ENCODE assay signal across 8 cellular contexts in genomic region chr2:106638043-106638442, GRCh38.
DNase-seq lines count a peak whose midpoint lies in the region; ATAC-seq lines count a peak whose summit lies in the region.

No MANE protein-coding gene starts in this region.

- H4K8ac ChIP-seq in mesendoderm (ENCODE audit: low read depth, low read length) = no peak overlapping the region

- no peak overlapping the region for H3K23ac ChIP-seq in mesendoderm (ENCODE audit: low read length)

- H3K4ac ChIP-seq in mesendoderm (ENCODE audit: low read depth, low read length) = no peak overlapping the region

- no peaks in the 10 kb centered on the region for H3K79me2 ChIP-seq in mesendoderm (ENCODE audit: control insufficient read depth, insufficient read depth, low read length)

- no peak overlapping the region for H3K4me3 ChIP-seq in mesendoderm (ENCODE audit: low read length)

- H3K18ac ChIP-seq in mesendoderm (ENCODE audit: low read length) = no peak overlapping the region

- no peak overlapping the region for H3K56ac ChIP-seq in mesendoderm (ENCODE audit: low read length)

- DNase-seq in DMS153 treated with DMSO at 0.1 percent for 48 hours (lab: John Stamatoyannopoulos, UW; ENCODE audit: unreplicated experiment) = peak; percentile 51
- peak; percentile 0 for DNase-seq in M059J (ENCODE audit: low read depth)
- DNase-seq in astrocyte of the hippocampus (ENCODE audit: low read depth, low spot score) = peak; percentile 33
- DNase-seq in mesendoderm = peak; percentile 16
- no peak for DNase-seq in D341Med (ENCODE audit: low spot score)
- DNase-seq in mucosa of gallbladder (ENCODE audit: low spot score) = no peak

- H3K27ac ChIP-seq in mesendoderm (ENCODE audit: low read depth, low read length) = no peak overlapping the region

- WGBS in mesendoderm (ENCODE audit: extremely low coverage, insufficient coverage, low lambda C conversion rate) = no CpG with 5 or more reads among the region's 1 CpG

- ATAC-seq in HG03280 (IDR thresholded peaks at IDR 0.05; ENCODE audit: unreplicated experiment) = no peak
- ATAC-seq in HG03108 (IDR thresholded peaks at IDR 0.05; ENCODE audit: unreplicated experiment) = no peak

- H3K4me1 ChIP-seq in mesendoderm (ENCODE audit: control insufficient read depth, low read depth, low read length) = no peaks in the 10 kb centered on the region

- no peak overlapping the region for H2BK5ac ChIP-seq in mesendoderm (ENCODE audit: low read length)

- H3K79me1 ChIP-seq in mesendoderm (ENCODE audit: low read length) = no peaks in the 10 kb centered on the region

- H2BK15ac ChIP-seq in mesendoderm (replicated peaks; ENCODE audit: low read depth) = no peak overlapping the region

- no peak overlapping the region for H3K9ac ChIP-seq in mesendoderm (ENCODE audit: low read length)

- H2BK120ac ChIP-seq in mesendoderm (ENCODE audit: low read depth, low read length) = no peak overlapping the region

- no peaks in the 10 kb centered on the region for H3K27me3 ChIP-seq in mesendoderm (ENCODE audit: insufficient read depth, low read length, poor library complexity)

- H4K5ac ChIP-seq in mesendoderm (ENCODE audit: low read length) = no peak overlapping the region

- no peaks in the 10 kb centered on the region for H3K36me3 ChIP-seq in mesendoderm (ENCODE audit: control insufficient read depth, insufficient read depth, low read length)

- no peak overlapping the region for H2AK5ac ChIP-seq in mesendoderm (ENCODE audit: low read length)

- H3K4me2 ChIP-seq in mesendoderm (ENCODE audit: low read length) = no peak overlapping the region

Comparison
In these comparisons a context has a peak if more than half of its experiments do, and no peak if none do; other contexts are left out.
1. DNase-seq: peak in DMS153 treated with DMSO at 0.1 percent for 48 hours (single experiment), M059J (single experiment), astrocyte of the hippocampus (single experiment) and mesendoderm (single experiment); none in D341Med (single experiment) and mucosa of gallbladder (single experiment).